ENCODE assay signal across 8 cellular contexts in the genomic region with DNA sequence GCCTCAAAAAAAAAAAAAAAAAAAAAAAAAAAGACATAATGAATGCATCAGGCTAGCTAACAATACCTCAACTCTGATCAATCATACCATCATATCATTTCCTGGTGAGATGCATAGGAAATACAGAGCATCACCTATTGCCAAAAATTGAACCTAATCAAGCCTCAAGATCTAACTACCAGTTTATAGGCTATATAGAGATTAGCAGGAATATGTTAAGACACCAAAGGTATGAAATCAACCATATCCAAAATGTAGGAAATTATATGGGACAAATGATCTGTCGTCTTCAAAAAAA. TPM values are rescaled to one million over a fixed set of nuclear protein-coding genes. Genes with fewer than 3 reads are reported as not detected.
DNase-seq lines count a peak whose midpoint lies in the region; ATAC-seq, FAIRE-seq and TF ChIP-seq lines count a peak whose summit lies in the region.

No MANE protein-coding gene starts in this region.

- peaks cover 6% of the 10 kb centered on the region; the same call in 1 of the 2 replicates for H3K4me1 ChIP-seq in Panc1 (ENCODE audit: control insufficient read depth, insufficient read depth, low read length)

- intact Hi-C loops in Panc1 (cut with micrococcal nuclease; ENCODE audit: unreplicated experiment): no loop called here
- intact Hi-C loops in head of caudate nucleus (cut with DNase I): loop anchor here (10.0 kb wide), 1 partner anchor 68 kb away; a partner anchor contains a TSS

- FAIRE-seq in HTR-8/SVneo (lab: Jason Lieb, UNC): no peak

- peak; percentile 30 for ATAC-seq in GM19455 (IDR thresholded peaks at IDR 0.05; ENCODE audit: unreplicated experiment)
- ATAC-seq in Panc1: no peak
- ATAC-seq in GM21528 (IDR thresholded peaks at IDR 0.05; ENCODE audit: low FRiP score, unreplicated experiment): no peak

- CTCF ChIA-PET in Panc1 (lab: Charles Lee): interaction anchor here (1.4 kb wide), 1 partner anchor 10 kb away, joined by 5 read pairs; no protein-coding TSS in a partner anchor

- TF ChIP-seq CTCF in Panc1 (IDR thresholded peaks at IDR 0.05) (no peak), fibroblast of pulmonary artery (IDR thresholded peaks at IDR 0.05; ENCODE audit: low read length, missing control alignments) (no peak)

- DNase-seq in Panc1 (ENCODE audit: low read depth, low spot score) (no peak), fibroblast of pulmonary artery (ENCODE audit: low read depth) (no peak), skeletal muscle cell (ENCODE audit: low read depth) (no peak), head of caudate nucleus (no peak), mesenteric fat pad (ENCODE audit: low spot score) (no peak), HTR-8/SVneo (ENCODE audit: insufficient read length, low spot score) (no peak)

- BruUV-seq in Panc1 (replicated peaks; lab: Mats Ljungman, UMichigan): no TSS peak

- no peaks in the 10 kb centered on the region for H3K27me3 ChIP-seq in Panc1 (ENCODE audit: control insufficient read depth, insufficient read depth, low read length)

- peaks cover 7% of the 10 kb centered on the region; the same call in 1 of the 2 replicates for H3K36me3 ChIP-seq in Panc1 (ENCODE audit: control insufficient read depth, insufficient read depth, low read length)

- H3K27ac ChIP-seq in Panc1 (ENCODE audit: low read length): peak overlapping the region; percentile 93

- POLR2A ChIA-PET in Panc1 (lab: Charles Lee): interaction anchor here (0.6 to 0.7 kb wide), 2 partner anchors 26 to 509 kb away, joined by 5 to 11 read pairs; no protein-coding TSS in a partner anchor

- H3K9me3 ChIP-seq in Panc1 (ENCODE audit: control insufficient read depth, insufficient read depth, low read depth, low read length): no peaks in the 10 kb centered on the region

- peak overlapping the region; percentile 84 to 95 for H3K4me3 ChIP-seq in Panc1 (ENCODE audit: low read depth in 2 of 2, low read length in 2 of 2)
- H3K4me3 ChIP-seq in fibroblast of pulmonary artery (replicated peaks; ENCODE audit: low read depth, low read length): peak overlapping the region; percentile 99
- H3K4me3 ChIP-seq in skeletal muscle cell (ENCODE audit: low read depth, low read length): peak overlapping the region; percentile 98

- in situ Hi-C loops in Panc1 (cut with HindIII; ENCODE audit: low pct_unique_long_range_greater_than_20kb, low sequenced_read_pairs): no loop called here

RNA-seq across cellular contexts. Expression of a gene that starts 0.4 kb away (rescaled TPM):
- total RNA-seq in Panc1 (2021; ENCODE audit: unreplicated experiment): 16.3 TPM
- polyA plus RNA-seq in Panc1 (2012; ENCODE audit: insufficient read length): 17.2 TPM
- 13.4 TPM for total RNA-seq in mesenteric fat pad

RNA-seq across cellular contexts. Expression of a gene that starts 28.4 kb away (rescaled TPM):
- total RNA-seq in Panc1 (2021; ENCODE audit: unreplicated experiment): 228 TPM
- 134 TPM for polyA plus RNA-seq in Panc1 (2012; ENCODE audit: insufficient read length)
- 3.8 TPM for total RNA-seq in mesenteric fat pad

Comparison
In these comparisons a context has a peak if more than half of its experiments do, and no peak if none do; other contexts are left out.
1. RNA of a gene that starts 28.4 kb away (total RNA-seq): 228 TPM in Panc1 (single experiment); 3.8 TPM in mesenteric fat pad (single experiment); every median in the first group is over 10 times any median in the second.
2. Peak in every context shown above with its lines, with median percentiles within 50 percentile points of each other: H3K4me3 ChIP-seq.